11 cellular contexts compared by ENCODE assay signal in the genomic region with DNA sequence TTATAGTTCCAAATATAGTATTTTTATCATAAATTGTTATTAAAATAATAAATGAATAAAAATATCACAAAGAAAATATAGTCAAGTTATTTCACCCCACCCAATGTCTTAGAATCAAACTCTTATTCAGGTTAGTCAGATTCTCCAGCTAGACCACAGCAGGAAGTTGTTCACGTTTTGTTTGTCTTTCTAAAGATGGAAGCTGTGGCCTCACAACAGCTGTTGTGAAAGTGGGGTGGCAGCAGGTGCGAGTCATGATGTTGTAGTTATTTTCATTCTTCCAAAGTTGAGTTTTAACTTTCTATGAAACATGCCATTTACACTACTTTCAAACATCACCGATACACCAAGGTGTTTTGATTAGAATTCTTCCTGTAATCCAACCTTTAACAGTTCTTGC.
DNase-seq lines count a peak whose midpoint lies in the region; ATAC-seq, FAIRE-seq and TF ChIP-seq lines count a peak whose summit lies in the region.
"Had no signal": no experiment of that assay in that cellular context is flagged by ENCODE, and none has a peak within 500 bp of the region (broad histone marks: within the 10 kb centered on the region; RNA-seq: fewer than 3 reads in every experiment).

No MANE protein-coding gene starts in this region.

- no peak for FAIRE-seq in HTR-8/SVneo (lab: Jason Lieb, UNC)

- H3K9me3 ChIP-seq in KOPT-K1 (ENCODE audit: insufficient read depth, low read length, poor library complexity, severe bottlenecking), result no peaks in the 10 kb centered on the region
- H3K9me3 ChIP-seq in esophagus muscularis mucosa, result no peaks in the 10 kb centered on the region
- H3K9me3 ChIP-seq in left lung, result no peaks in the 10 kb centered on the region
- H3K9me3 ChIP-seq: HAP-1, suprapubic skin had no signal

- intact Hi-C loops in esophagus muscularis mucosa (cut with DNase I) (no loop called here), left lung (cut with DNase I) (no loop called here)

- no peak for TF ChIP-seq CTCF in esophagus muscularis mucosa (IDR thresholded peaks at IDR 0.05)
- TF ChIP-seq CTCF in left lung (IDR thresholded peaks at IDR 0.05), result no peak

- TF ChIP-seq POLR2A in esophagus muscularis mucosa (IDR thresholded peaks at IDR 0.05; ENCODE audit: low read depth), result no peak

- H3K27me3 ChIP-seq in esophagus muscularis mucosa, result no peaks in the 10 kb centered on the region
- no peaks in the 10 kb centered on the region for H3K27me3 ChIP-seq in left lung
- H3K27me3 ChIP-seq: suprapubic skin had no signal

- H3K4me1 ChIP-seq in esophagus muscularis mucosa (peaks cover 2 to 14% (median 11%) of the 10 kb centered on the region in 4 donors), left lung (no peaks in the 10 kb centered on the region)
- H3K4me1 ChIP-seq: suprapubic skin had no signal

- TF ChIP-seq EP300 in esophagus muscularis mucosa (IDR thresholded peaks at IDR 0.05), result no peak

- H3K27ac ChIP-seq in KOPT-K1 (ENCODE audit: low read depth, low read length, poor library complexity, severe bottlenecking) (peak overlapping the region; percentile 15), esophagus muscularis mucosa (replicated peaks in 1 of 4) (no peak overlapping the region), left lung (no peak overlapping the region)
- H3K27ac ChIP-seq: suprapubic skin had no signal

- ATAC-seq in GM19324 (IDR thresholded peaks at IDR 0.05; ENCODE audit: low FRiP score, unreplicated experiment) (peak; percentile 87), HG02852 (IDR thresholded peaks at IDR 0.05; ENCODE audit: unreplicated experiment) (peak; percentile 88), left lung (no peak)

- WGBS in esophagus muscularis mucosa, result 86% methylated on average over 3 of the region's 3 CpGs

- no peaks in the 10 kb centered on the region for H3K36me3 ChIP-seq in KOPT-K1 (ENCODE audit: insufficient read depth, low read length)
- peaks cover 0 to 7% (median 2%) of the 10 kb centered on the region in 4 donors for H3K36me3 ChIP-seq in esophagus muscularis mucosa
- no peaks in the 10 kb centered on the region for H3K36me3 ChIP-seq in left lung
- H3K36me3 ChIP-seq: HAP-1, suprapubic skin had no signal

- H3K4me3 ChIP-seq in esophagus muscularis mucosa (no peak overlapping the region), left lung (no peak overlapping the region)
- H3K4me3 ChIP-seq: HAP-1, suprapubic skin had no signal

- DNase-seq in EH (ENCODE audit: low read depth) (peak; percentile 22), NCI-H187 treated with DMSO at 0.1 percent for 48 hours (lab: John Stamatoyannopoulos, UW) (no peak), HTR-8/SVneo (ENCODE audit: insufficient read length, low spot score) (no peak), esophagus muscularis mucosa (ENCODE audit: extremely low spot score) (no peak), left lung (no peak)
- DNase-seq: NCI-H2081 treated with DMSO at 0.1 percent for 48 hours had no signal
